ENCODE assay signal across 14 cellular contexts in genomic region chr10:14378387-14378960, GRCh38.
"Had no signal": no experiment of that assay in that cellular context is flagged by ENCODE, and none has a peak within 500 bp of the region (broad histone marks: within the 10 kb centered on the region; RNA-seq: fewer than 3 reads in every experiment).

No MANE protein-coding gene starts in this region.

- H3K4me3 ChIP-seq: cardiac muscle cell, tibial artery, vagina had no signal

- H3K4me1 ChIP-seq: parathyroid adenoma, tibial artery, vagina had no signal

- ATAC-seq: activated CD8-positive, alpha-beta memory T cell treated with anti-CD3 and anti-CD28 coated beads, Interleukin-2, amount 10 ng/mL, durations not matched to agents 7 days and 5 days; naive thymus-derived CD8-positive, alpha-beta T cell; stimulated activated naive B cell treated with anti-CD40 and anti-IgM and Interleukin-4, amounts not matched to agents 10 μg/mL and 1 μg/mL and 100 μg/mL, for 72 hours had no signal

- DNase-seq: activated CD4-positive, alpha-beta T cell treated with anti-CD3 and anti-CD28 coated beads, Interleukin-2, amount 50 U/mL, for 48 hours; activated CD8-positive, alpha-beta memory T cell treated with anti-CD3 and anti-CD28 coated beads, Interleukin-2, amount 10 ng/mL, durations not matched to agents 7 days and 5 days; activated naive CD4-positive, alpha-beta T cell treated with anti-CD3 and anti-CD28 coated beads, Interleukin-2, amount 50 U/mL, for 16 hours; activated T-cell treated with anti-CD3 and anti-CD28 coated beads, Interleukin-2, amount 50 U/mL, for 1 hour; erythroblast; naive thymus-derived CD8-positive, alpha-beta T cell; retina; stimulated activated CD4-positive, alpha-beta T cell treated with anti-CD3 and anti-CD28 coated beads, Interleukin-4, amount 100 ng/mL, for 1 hour; stimulated activated naive B cell treated with anti-CD40 and anti-IgM and Interleukin-4, amounts not matched to agents 10 μg/mL and 1 μg/mL and 100 μg/mL, for 72 hours; tibial artery; WERI-Rb-1 had no signal

- H3K27ac ChIP-seq: cardiac muscle cell, parathyroid adenoma, tibial artery, vagina, WERI-Rb-1 had no signal

- H3K27me3 ChIP-seq: vagina had no signal

- H2AFZ ChIP-seq: parathyroid adenoma had no signal

- H3K9me3 ChIP-seq: tibial artery, vagina had no signal

- H3K36me3 ChIP-seq: cardiac muscle cell, tibial artery, vagina, WERI-Rb-1 had no signal

- H3K9ac ChIP-seq: parathyroid adenoma had no signal

- H3K79me2 ChIP-seq: parathyroid adenoma had no signal
